In the genomic region with DNA sequence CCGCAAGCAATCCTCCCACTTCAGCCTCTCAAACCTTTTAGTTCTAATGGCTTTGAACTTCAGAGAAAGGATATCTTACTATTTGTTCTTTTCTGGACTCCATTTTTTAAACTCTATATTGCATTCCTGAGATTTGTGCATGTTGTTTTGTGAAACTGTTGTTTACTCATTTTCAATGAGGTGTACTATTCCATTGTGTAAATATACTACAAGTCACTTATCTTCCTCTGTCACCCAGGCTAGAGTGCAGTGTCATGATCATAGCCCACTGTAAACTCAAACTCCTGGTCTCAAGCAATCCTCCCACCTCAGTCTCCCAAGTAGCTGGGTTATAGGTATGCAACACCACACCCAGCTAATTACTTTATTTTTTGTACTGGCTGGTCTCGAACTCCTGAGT, we compare ENCODE assay signal across 2 cellular contexts.
A peak's percentile ranks its signal among the peaks of the same experiment; 100 is the strongest.
TF ChIP-seq lines count a peak whose summit lies in the region.

No MANE protein-coding gene starts in this region.

TF ChIP-seq in HepG2, 621 proteins besides CTCF, POLR2A, EP300 and RAD21 (continued from another document and continues in another):
- TF ChIP-seq, protein P1, sequence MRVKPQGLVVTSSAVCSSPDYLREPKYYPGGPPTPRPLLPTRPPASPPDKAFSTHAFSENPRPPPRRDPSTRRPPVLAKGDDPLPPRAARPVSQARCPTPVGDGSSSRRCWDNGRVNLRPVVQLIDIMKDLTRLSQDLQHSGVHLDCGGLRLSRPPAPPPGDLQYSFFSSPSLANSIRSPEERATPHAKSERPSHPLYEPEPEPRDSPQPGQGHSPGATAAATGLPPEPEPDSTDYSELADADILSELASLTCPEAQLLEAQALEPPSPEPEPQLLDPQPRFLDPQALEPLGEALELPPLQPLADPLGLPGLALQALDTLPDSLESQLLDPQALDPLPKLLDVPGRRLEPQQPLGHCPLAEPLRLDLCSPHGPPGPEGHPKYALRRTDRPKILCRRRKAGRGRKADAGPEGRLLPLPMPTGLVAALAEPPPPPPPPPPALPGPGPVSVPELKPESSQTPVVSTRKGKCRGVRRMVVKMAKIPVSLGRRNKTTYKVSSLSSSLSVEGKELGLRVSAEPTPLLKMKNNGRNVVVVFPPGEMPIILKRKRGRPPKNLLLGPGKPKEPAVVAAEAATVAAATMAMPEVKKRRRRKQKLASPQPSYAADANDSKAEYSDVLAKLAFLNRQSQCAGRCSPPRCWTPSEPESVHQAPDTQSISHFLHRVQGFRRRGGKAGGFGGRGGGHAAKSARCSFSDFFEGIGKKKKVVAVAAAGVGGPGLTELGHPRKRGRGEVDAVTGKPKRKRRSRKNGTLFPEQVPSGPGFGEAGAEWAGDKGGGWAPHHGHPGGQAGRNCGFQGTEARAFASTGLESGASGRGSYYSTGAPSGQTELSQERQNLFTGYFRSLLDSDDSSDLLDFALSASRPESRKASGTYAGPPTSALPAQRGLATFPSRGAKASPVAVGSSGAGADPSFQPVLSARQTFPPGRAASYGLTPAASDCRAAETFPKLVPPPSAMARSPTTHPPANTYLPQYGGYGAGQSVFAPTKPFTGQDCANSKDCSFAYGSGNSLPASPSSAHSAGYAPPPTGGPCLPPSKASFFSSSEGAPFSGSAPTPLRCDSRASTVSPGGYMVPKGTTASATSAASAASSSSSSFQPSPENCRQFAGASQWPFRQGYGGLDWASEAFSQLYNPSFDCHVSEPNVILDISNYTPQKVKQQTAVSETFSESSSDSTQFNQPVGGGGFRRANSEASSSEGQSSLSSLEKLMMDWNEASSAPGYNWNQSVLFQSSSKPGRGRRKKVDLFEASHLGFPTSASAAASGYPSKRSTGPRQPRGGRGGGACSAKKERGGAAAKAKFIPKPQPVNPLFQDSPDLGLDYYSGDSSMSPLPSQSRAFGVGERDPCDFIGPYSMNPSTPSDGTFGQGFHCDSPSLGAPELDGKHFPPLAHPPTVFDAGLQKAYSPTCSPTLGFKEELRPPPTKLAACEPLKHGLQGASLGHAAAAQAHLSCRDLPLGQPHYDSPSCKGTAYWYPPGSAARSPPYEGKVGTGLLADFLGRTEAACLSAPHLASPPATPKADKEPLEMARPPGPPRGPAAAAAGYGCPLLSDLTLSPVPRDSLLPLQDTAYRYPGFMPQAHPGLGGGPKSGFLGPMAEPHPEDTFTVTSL (CRISPR knock-in tag; IDR thresholded peaks at IDR 0.05; ENCODE audit: borderline replicate concordance) = 0 out of 2 replicates have a peak, but pooled peaks have one; percentile 28
- TF ChIP-seq ZNF44 (CRISPR knock-in tag; IDR thresholded peaks at IDR 0.05) (no peak), ZIK1 (CRISPR knock-in tag; IDR thresholded peaks at IDR 0.05; ENCODE audit: borderline replicate concordance, low read depth) (no peak), PITX1 (CRISPR knock-in tag; IDR thresholded peaks at IDR 0.05) (no peak), AGO2 (optimal IDR thresholded peaks at IDR 0.05; ENCODE audit: low read depth, low read length) (no peak), FOXP1 (IDR thresholded peaks at IDR 0.05) (no peak), FOXP1 (CRISPR knock-in tag; IDR thresholded peaks at IDR 0.05) (peak; percentile 50; the same call in 1 of the 2 replicates), MED13 (CRISPR knock-in tag; IDR thresholded peaks at IDR 0.05) (no peak), JARID2 (CRISPR knock-in tag; IDR thresholded peaks at IDR 0.05; ENCODE audit: insufficient replicate concordance) (no peak), ZNF589 (CRISPR knock-in tag; conservative IDR thresholded peaks at IDR 0.05) (no peak), ZNF205 (CRISPR knock-in tag; IDR thresholded peaks at IDR 0.05) (no peak), TMF1 (CRISPR knock-in tag; IDR thresholded peaks at IDR 0.05; ENCODE audit: low read depth) (no peak), RBM22 (optimal IDR thresholded peaks at IDR 0.05; ENCODE audit: low read length) (no peak), MTF1 (CRISPR knock-in tag; IDR thresholded peaks at IDR 0.05) (no peak), SOX5 (CRISPR knock-in tag; IDR thresholded peaks at IDR 0.05; ENCODE audit: borderline replicate concordance) (0 out of 2 replicates have a peak, but pooled peaks have one; percentile 11)
- TF ChIP-seq, protein P2, sequence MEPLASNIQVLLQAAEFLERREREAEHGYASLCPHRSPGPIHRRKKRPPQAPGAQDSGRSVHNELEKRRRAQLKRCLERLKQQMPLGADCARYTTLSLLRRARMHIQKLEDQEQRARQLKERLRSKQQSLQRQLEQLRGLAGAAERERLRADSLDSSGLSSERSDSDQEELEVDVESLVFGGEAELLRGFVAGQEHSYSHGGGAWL (CRISPR knock-in tag; IDR thresholded peaks at IDR 0.05) = no peak
- TF ChIP-seq, protein P3, sequence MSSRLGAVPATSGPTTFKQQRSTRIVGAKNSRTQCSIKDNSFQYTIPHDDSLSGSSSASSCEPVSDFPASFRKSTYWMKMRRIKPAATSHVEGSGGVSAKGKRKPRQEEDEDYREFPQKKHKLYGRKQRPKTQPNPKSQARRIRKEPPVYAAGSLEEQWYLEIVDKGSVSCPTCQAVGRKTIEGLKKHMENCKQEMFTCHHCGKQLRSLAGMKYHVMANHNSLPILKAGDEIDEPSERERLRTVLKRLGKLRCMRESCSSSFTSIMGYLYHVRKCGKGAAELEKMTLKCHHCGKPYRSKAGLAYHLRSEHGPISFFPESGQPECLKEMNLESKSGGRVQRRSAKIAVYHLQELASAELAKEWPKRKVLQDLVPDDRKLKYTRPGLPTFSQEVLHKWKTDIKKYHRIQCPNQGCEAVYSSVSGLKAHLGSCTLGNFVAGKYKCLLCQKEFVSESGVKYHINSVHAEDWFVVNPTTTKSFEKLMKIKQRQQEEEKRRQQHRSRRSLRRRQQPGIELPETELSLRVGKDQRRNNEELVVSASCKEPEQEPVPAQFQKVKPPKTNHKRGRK (CRISPR knock-in tag; IDR thresholded peaks at IDR 0.05) = no peak
- TF ChIP-seq, protein P4, sequence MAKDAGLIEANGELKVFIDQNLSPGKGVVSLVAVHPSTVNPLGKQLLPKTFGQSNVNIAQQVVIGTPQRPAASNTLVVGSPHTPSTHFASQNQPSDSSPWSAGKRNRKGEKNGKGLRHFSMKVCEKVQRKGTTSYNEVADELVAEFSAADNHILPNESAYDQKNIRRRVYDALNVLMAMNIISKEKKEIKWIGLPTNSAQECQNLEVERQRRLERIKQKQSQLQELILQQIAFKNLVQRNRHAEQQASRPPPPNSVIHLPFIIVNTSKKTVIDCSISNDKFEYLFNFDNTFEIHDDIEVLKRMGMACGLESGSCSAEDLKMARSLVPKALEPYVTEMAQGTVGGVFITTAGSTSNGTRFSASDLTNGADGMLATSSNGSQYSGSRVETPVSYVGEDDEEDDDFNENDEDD (CRISPR knock-in tag; IDR thresholded peaks at IDR 0.05; ENCODE audit: borderline replicate concordance) = no peak
- TF ChIP-seq, protein P5, sequence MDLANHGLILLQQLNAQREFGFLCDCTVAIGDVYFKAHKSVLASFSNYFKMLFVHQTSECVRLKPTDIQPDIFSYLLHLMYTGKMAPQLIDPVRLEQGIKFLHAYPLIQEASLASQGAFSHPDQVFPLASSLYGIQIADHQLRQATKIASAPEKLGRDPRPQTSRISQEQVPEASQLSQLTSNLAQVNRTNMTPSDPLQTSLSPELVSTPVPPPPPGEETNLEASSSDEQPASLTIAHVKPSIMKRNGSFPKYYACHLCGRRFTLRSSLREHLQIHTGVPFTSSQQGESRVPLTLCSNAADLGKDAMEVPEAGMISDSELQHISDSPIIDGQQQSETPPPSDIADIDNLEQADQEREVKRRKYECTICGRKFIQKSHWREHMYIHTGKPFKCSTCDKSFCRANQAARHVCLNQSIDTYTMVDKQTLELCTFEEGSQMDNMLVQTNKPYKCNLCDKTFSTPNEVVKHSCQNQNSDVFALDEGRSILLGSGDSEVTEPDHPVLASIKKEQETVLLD (CRISPR knock-in tag; IDR thresholded peaks at IDR 0.05; ENCODE audit: low read depth) = no peak

TF ChIP-seq in K562, 482 proteins besides CTCF, POLR2A, EP300 and RAD21 (continued from another document and continues in another):
- TF ChIP-seq, protein P6, sequence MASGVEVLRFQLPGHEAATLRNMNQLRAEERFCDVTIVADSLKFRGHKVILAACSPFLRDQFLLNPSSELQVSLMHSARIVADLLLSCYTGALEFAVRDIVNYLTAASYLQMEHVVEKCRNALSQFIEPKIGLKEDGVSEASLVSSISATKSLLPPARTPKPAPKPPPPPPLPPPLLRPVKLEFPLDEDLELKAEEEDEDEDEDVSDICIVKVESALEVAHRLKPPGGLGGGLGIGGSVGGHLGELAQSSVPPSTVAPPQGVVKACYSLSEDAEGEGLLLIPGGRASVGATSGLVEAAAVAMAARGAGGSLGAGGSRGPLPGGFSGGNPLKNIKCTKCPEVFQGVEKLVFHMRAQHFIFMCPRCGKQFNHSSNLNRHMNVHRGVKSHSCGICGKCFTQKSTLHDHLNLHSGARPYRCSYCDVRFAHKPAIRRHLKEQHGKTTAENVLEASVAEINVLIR (CRISPR knock-in tag; IDR thresholded peaks at IDR 0.05) = no peak
- TF ChIP-seq HSF4 (CRISPR knock-in tag; IDR thresholded peaks at IDR 0.05; ENCODE audit: borderline replicate concordance) (no peak), LEF1 (IDR thresholded peaks at IDR 0.05) (no peak), RHOXF2B (CRISPR knock-in tag; conservative IDR thresholded peaks at IDR 0.05) (no peak), E2F3 (CRISPR knock-in tag; IDR thresholded peaks at IDR 0.05) (no peak), ADNP (tag; IDR thresholded peaks at IDR 0.05) (no peak), SAFB (IDR thresholded peaks at IDR 0.05; ENCODE audit: borderline replicate concordance, low read depth, low read length) (no peak), YBX1 (IDR thresholded peaks at IDR 0.05) (no peak), CHD1 (IDR thresholded peaks at IDR 0.05; ENCODE audit: low read length) (no peak), RBM25 (IDR thresholded peaks at IDR 0.05; ENCODE audit: low read depth, low read length, severe bottlenecking) (no peak), GTF2A2 (tag; IDR thresholded peaks at IDR 0.05) (no peak), ZNF668 (CRISPR knock-in tag; IDR thresholded peaks at IDR 0.05) (no peak), ZNF384 (IDR thresholded peaks at IDR 0.05; ENCODE audit: low read depth, low read length) (no peak), KDM1A (IDR thresholded peaks at IDR 0.05) (peak; percentile 20 to 47; a peak in 1 of 4 replicates), ZNF764 (CRISPR knock-in tag; IDR thresholded peaks at IDR 0.05; ENCODE audit: low read depth) (no peak), ZC3H8 (IDR thresholded peaks at IDR 0.05) (no peak), POLR2B (IDR thresholded peaks at IDR 0.05; ENCODE audit: low read depth, partially characterized antibody) (no peak), C11orf30 (IDR thresholded peaks at IDR 0.05; ENCODE audit: low read depth) (0 out of 2 replicates have a peak, but pooled peaks have one; percentile 15), ZNF41 (CRISPR knock-in tag; conservative IDR thresholded peaks at IDR 0.05) (no peak), ZNF408 (CRISPR knock-in tag; IDR thresholded peaks at IDR 0.05; ENCODE audit: low read depth) (no peak), ZNF282 (CRISPR knock-in tag; IDR thresholded peaks at IDR 0.05) (no peak), ZNF644 (tag; IDR thresholded peaks at IDR 0.05; ENCODE audit: low read depth) (no peak), FOXP1 (CRISPR knock-in tag; IDR thresholded peaks at IDR 0.05) (no peak), ZNF830 (CRISPR knock-in tag; IDR thresholded peaks at IDR 0.05) (no peak), ELF2 (CRISPR knock-in tag; IDR thresholded peaks at IDR 0.05) (no peak), ZC3H4 (CRISPR knock-in tag; IDR thresholded peaks at IDR 0.05; ENCODE audit: borderline replicate concordance) (no peak), MAZ (CRISPR knock-in tag; conservative IDR thresholded peaks at IDR 0.05 in 1 of 2, IDR thresholded peaks at IDR 0.05 in 1 of 2) (no peak), SMARCE1 (IDR thresholded peaks at IDR 0.05) (0 out of 2 replicates have a peak, but pooled peaks have one; percentile 29), HOXB6 (CRISPR knock-in tag; IDR thresholded peaks at IDR 0.05; ENCODE audit: borderline replicate concordance) (no peak)
- TF ChIP-seq, protein P7, sequence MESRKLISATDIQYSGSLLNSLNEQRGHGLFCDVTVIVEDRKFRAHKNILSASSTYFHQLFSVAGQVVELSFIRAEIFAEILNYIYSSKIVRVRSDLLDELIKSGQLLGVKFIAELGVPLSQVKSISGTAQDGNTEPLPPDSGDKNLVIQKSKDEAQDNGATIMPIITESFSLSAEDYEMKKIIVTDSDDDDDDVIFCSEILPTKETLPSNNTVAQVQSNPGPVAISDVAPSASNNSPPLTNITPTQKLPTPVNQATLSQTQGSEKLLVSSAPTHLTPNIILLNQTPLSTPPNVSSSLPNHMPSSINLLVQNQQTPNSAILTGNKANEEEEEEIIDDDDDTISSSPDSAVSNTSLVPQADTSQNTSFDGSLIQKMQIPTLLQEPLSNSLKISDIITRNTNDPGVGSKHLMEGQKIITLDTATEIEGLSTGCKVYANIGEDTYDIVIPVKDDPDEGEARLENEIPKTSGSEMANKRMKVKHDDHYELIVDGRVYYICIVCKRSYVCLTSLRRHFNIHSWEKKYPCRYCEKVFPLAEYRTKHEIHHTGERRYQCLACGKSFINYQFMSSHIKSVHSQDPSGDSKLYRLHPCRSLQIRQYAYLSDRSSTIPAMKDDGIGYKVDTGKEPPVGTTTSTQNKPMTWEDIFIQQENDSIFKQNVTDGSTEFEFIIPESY (CRISPR knock-in tag; IDR thresholded peaks at IDR 0.05) = no peak
- TF ChIP-seq, protein P8, sequence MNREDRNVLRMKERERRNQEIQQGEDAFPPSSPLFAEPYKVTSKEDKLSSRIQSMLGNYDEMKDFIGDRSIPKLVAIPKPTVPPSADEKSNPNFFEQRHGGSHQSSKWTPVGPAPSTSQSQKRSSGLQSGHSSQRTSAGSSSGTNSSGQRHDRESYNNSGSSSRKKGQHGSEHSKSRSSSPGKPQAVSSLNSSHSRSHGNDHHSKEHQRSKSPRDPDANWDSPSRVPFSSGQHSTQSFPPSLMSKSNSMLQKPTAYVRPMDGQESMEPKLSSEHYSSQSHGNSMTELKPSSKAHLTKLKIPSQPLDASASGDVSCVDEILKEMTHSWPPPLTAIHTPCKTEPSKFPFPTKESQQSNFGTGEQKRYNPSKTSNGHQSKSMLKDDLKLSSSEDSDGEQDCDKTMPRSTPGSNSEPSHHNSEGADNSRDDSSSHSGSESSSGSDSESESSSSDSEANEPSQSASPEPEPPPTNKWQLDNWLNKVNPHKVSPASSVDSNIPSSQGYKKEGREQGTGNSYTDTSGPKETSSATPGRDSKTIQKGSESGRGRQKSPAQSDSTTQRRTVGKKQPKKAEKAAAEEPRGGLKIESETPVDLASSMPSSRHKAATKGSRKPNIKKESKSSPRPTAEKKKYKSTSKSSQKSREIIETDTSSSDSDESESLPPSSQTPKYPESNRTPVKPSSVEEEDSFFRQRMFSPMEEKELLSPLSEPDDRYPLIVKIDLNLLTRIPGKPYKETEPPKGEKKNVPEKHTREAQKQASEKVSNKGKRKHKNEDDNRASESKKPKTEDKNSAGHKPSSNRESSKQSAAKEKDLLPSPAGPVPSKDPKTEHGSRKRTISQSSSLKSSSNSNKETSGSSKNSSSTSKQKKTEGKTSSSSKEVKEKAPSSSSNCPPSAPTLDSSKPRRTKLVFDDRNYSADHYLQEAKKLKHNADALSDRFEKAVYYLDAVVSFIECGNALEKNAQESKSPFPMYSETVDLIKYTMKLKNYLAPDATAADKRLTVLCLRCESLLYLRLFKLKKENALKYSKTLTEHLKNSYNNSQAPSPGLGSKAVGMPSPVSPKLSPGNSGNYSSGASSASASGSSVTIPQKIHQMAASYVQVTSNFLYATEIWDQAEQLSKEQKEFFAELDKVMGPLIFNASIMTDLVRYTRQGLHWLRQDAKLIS (CRISPR knock-in tag; IDR thresholded peaks at IDR 0.05) = no peak
- TF ChIP-seq, protein P9, sequence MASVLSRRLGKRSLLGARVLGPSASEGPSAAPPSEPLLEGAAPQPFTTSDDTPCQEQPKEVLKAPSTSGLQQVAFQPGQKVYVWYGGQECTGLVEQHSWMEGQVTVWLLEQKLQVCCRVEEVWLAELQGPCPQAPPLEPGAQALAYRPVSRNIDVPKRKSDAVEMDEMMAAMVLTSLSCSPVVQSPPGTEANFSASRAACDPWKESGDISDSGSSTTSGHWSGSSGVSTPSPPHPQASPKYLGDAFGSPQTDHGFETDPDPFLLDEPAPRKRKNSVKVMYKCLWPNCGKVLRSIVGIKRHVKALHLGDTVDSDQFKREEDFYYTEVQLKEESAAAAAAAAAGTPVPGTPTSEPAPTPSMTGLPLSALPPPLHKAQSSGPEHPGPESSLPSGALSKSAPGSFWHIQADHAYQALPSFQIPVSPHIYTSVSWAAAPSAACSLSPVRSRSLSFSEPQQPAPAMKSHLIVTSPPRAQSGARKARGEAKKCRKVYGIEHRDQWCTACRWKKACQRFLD (CRISPR knock-in tag; IDR thresholded peaks at IDR 0.05) = no peak
